ENCODE assay signal across 7 cellular contexts in genomic region chr11:75275581-75275980, GRCh38. TPM values are rescaled to one million over a fixed set of nuclear protein-coding genes. Genes with fewer than 3 reads are reported as not detected.
A peak's percentile ranks its signal among the peaks of the same experiment; 100 is the strongest.
DNase-seq lines count a peak whose midpoint lies in the region; ATAC-seq and TF ChIP-seq lines count a peak whose summit lies in the region.

No MANE protein-coding gene starts in this region.

- intact Hi-C loops in right cardiac atrium (cut with DNase I), result loop anchor here in 1 of 4 donors (5.0 kb wide), 1 partner anchor 97 kb away; no protein-coding TSS in a partner anchor

- no peaks in the 10 kb centered on the region for H3K9me3 ChIP-seq in right cardiac atrium (ENCODE audit: control insufficient read depth, low read length)

- no peaks in the 10 kb centered on the region for H3K27me3 Mint-ChIP-seq in chondrocyte (ENCODE audit: low read depth)

- no peaks in the 10 kb centered on the region for H3K9me3 Mint-ChIP-seq in chondrocyte (ENCODE audit: low read depth)

- peaks cover 10% of the 10 kb centered on the region for H3K4me1 Mint-ChIP-seq in chondrocyte (ENCODE audit: low read depth)

- no peak overlapping the region for H3K27ac ChIP-seq in right cardiac atrium (ENCODE audit: low read length)

- no peaks in the 10 kb centered on the region for H3K27me3 ChIP-seq in right cardiac atrium (ENCODE audit: control insufficient read depth, insufficient read depth)

- DNase-seq in NK-92 (lab: John Stamatoyannopoulos, UW; ENCODE audit: unreplicated experiment) (peak; percentile 18), right cardiac atrium (peak in 2 of 3 donors; percentile 66 to 77), 8988T (no peak), chondrocyte (ENCODE audit: low spot score) (no peak)
- DNase-seq in activated CD8-positive, alpha-beta memory T cell treated with anti-CD3 and anti-CD28 coated beads, Interleukin-2, amount 50 U/mL, for 1 hour (ENCODE audit: extremely low read depth), result peak; percentile 40
- peak; percentile 7 to 24 (median 22) for DNase-seq in stimulated activated CD4-positive, alpha-beta T cell treated with anti-CD3 and anti-CD28 coated beads, TNF-alpha, amount 100 ng/mL, for 48 hours (ENCODE audit: low read depth in 3 of 3)

- H3K36me3 Mint-ChIP-seq in chondrocyte (ENCODE audit: low read depth), result no peaks in the 10 kb centered on the region

- TF ChIP-seq CTCF in chondrocyte (IDR thresholded peaks at IDR 0.05), result no peak

- no peak overlapping the region for H3K4me3 Mint-ChIP-seq in chondrocyte (ENCODE audit: unreplicated experiment)

- H3K4me3 ChIP-seq in right cardiac atrium (ENCODE audit: low read length), result no peak overlapping the region

- WGBS in right cardiac atrium, result 57% methylated on average over 6 of the region's 6 CpGs

- ATAC-seq in right cardiac atrium, result no peak
- no peak for ATAC-seq in GM21576 (IDR thresholded peaks at IDR 0.05; ENCODE audit: unreplicated experiment)

- H3K27ac Mint-ChIP-seq in chondrocyte (ENCODE audit: unreplicated experiment), result no peak overlapping the region

- peaks cover 3% of the 10 kb centered on the region for H3K4me1 ChIP-seq in right cardiac atrium (ENCODE audit: control insufficient read depth, insufficient read depth, low read length)

RNA-seq across cellular contexts. Expression of gene TPBGL, which starts 35.0 kb away (rescaled TPM):
- total RNA-seq in right cardiac atrium (under 1 TPM in 3 of 4 donors, not detected in 1; 0.09 to 0.25 (median 0.09) TPM), chondrocyte (0.24 to 0.82 TPM (median 0.74 TPM) in 3 replicates)
- polyA plus RNA-seq in right cardiac atrium, result 0.05 TPM

Comparison
In these comparisons a context has a peak if more than half of its experiments do, and no peak if none do; other contexts are left out.
1. DNase-seq: peak in NK-92 (single experiment), activated CD8-positive, alpha-beta memory T cell treated with anti-CD3 and anti-CD28 coated beads, Interleukin-2, amount 50 U/mL, for 1 hour (single experiment), right cardiac atrium (2 of 3) and stimulated activated CD4-positive, alpha-beta T cell treated with anti-CD3 and anti-CD28 coated beads, TNF-alpha, amount 100 ng/mL, for 48 hours (3 of 3); none in 8988T (single experiment) and chondrocyte (single experiment).